In the genomic region with DNA sequence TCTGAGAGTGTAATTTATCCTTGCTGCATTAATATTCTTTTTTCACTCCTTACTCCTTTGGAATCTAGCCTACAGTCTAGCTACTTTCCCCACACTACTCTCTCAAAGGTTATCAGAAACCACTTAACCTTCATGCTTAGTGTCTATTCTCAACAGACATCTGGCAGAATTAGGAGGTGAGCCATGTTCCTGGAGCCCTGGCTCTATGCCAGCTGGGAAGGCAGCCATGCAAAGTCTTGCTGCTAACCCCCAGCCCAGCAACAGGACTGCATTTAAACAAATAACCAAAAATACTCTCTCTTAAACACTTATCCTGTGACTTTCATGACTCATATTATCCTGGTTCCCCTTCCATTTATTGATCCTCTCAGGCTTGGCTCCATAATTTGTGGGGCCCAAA, we compare ENCODE assay signal across 11 cellular contexts.
DNase-seq lines count a peak whose midpoint lies in the region; ATAC-seq and TF ChIP-seq lines count a peak whose summit lies in the region.
"Had no signal": no experiment of that assay in that cellular context is flagged by ENCODE, and none has a peak within 500 bp of the region (broad histone marks: within the 10 kb centered on the region; RNA-seq: fewer than 3 reads in every experiment).

No MANE protein-coding gene starts in this region.

- no peak overlapping the region for H2BK20ac ChIP-seq in IMR-90 (ENCODE audit: low read depth, low read length)

- H3K79me1 ChIP-seq in IMR-90 (ENCODE audit: low read depth in 1 of 2, low read length in 2 of 2), result no peaks in the 10 kb centered on the region

- no peak overlapping the region for H3K4me2 ChIP-seq in IMR-90 (ENCODE audit: low read depth, low read length)
- H3K4me2 ChIP-seq: BLaER1 had no signal

- H4K8ac ChIP-seq in IMR-90 (ENCODE audit: low read depth in 2 of 2, low read length in 2 of 2), result no peak overlapping the region

- dilution Hi-C loops in IMR-90 (cut with HindIII; ENCODE audit: low sequenced_read_pairs, unreplicated experiment), result no loop called here

- CTCF ChIA-PET in IMR-90 (lab: Yijun Ruan, JAX), result no interaction called here

- no peak overlapping the region for H3K56ac ChIP-seq in IMR-90 (ENCODE audit: extremely low read depth, insufficient read depth, low read length)

- H3K27me3 ChIP-seq in IMR-90 (ENCODE audit: control insufficient read depth, insufficient read depth, low read length), result no peaks in the 10 kb centered on the region
- H3K27me3 ChIP-seq in tibial nerve, result no peaks in the 10 kb centered on the region
- H3K27me3 ChIP-seq: BLaER1 had no signal

- H4K91ac ChIP-seq in IMR-90 (ENCODE audit: insufficient read depth, low read depth, low read length), result no peak overlapping the region

- no peak overlapping the region for H3K18ac ChIP-seq in IMR-90 (ENCODE audit: low read depth, low read length)

- no peaks in the 10 kb centered on the region for H4K20me1 ChIP-seq in IMR-90 (ENCODE audit: insufficient read depth, low read length)
- H4K20me1 ChIP-seq: BLaER1 had no signal

- TF ChIP-seq CTCF in IMR-90 (conservative IDR thresholded peaks at IDR 0.05; ENCODE audit: low read depth, low read length), result no peak
- TF ChIP-seq CTCF in tibial nerve (IDR thresholded peaks at IDR 0.05), result no peak

- no peak overlapping the region for H3K4ac ChIP-seq in IMR-90 (ENCODE audit: low read depth, low read length)

- H3K14ac ChIP-seq in IMR-90 (replicated peaks; ENCODE audit: low read depth, low read length), result no peak overlapping the region

- H3K4me3 ChIP-seq in IMR-90 (ENCODE audit: insufficient read depth, low read depth, low read length) (no peak overlapping the region), tibial nerve (no peak overlapping the region)
- H3K4me3 ChIP-seq: BLaER1 had no signal

- H2BK120ac ChIP-seq in IMR-90 (ENCODE audit: low read depth, low read length), result no peak overlapping the region

- no peak for TF ChIP-seq POLR2A in IMR-90 (IDR thresholded peaks at IDR 0.05; ENCODE audit: low read depth, low read length)
- TF ChIP-seq POLR2A in tibial nerve (IDR thresholded peaks at IDR 0.05), result no peak

- no peak for TF ChIP-seq EP300 in tibial nerve (IDR thresholded peaks at IDR 0.05)

- POLR2A ChIA-PET in IMR-90 (lab: Charles Lee; ENCODE audit: unreplicated experiment), result no interaction called here

- no peak overlapping the region for H2BK5ac ChIP-seq in IMR-90 (ENCODE audit: low read depth, low read length, poor library complexity, severe bottlenecking)

- H3K23ac ChIP-seq in IMR-90 (ENCODE audit: low read depth, low read length), result no peak overlapping the region

- H3K4me1 ChIP-seq in IMR-90 (ENCODE audit: control insufficient read depth, insufficient read depth, low read length) (no peaks in the 10 kb centered on the region), tibial nerve (no peaks in the 10 kb centered on the region)
- H3K4me1 ChIP-seq: BLaER1 had no signal

- no peak for ATAC-seq in IMR-90 (ENCODE audit: low read depth)

- H3K9me1 ChIP-seq in IMR-90 (ENCODE audit: insufficient read depth, low read length), result no peaks in the 10 kb centered on the region

- H3K27ac ChIP-seq in IMR-90 (ENCODE audit: insufficient read depth, low read length) (no peak overlapping the region), tibial nerve (no peak overlapping the region)
- H3K27ac ChIP-seq: BLaER1 had no signal

- H3K36me3 ChIP-seq in IMR-90 (ENCODE audit: control insufficient read depth, insufficient read depth, low read length) (no peaks in the 10 kb centered on the region), tibial nerve (no peaks in the 10 kb centered on the region)
- H3K36me3 ChIP-seq: BLaER1 had no signal

- no peak overlapping the region for H3K9ac ChIP-seq in IMR-90 (ENCODE audit: low read depth, low read length)
- H3K9ac ChIP-seq: BLaER1 had no signal

- intact Hi-C loops in IMR-90 (cut with micrococcal nuclease), result no loop called here

- H2AK5ac ChIP-seq in IMR-90 (ENCODE audit: low read depth, low read length), result no peak overlapping the region

- TF ChIP-seq RAD21 in IMR-90 (IDR thresholded peaks at IDR 0.05; ENCODE audit: low read length), result no peak

- peak; percentile 7 for DNase-seq in AG08396 (ENCODE audit: low spot score)
- DNase-seq in IMR-90, result peak; percentile 77
- DNase-seq in NCI-H82 treated with DMSO at 0.1 percent for 48 hours (lab: John Stamatoyannopoulos, UW; ENCODE audit: unreplicated experiment), result peak; percentile 69
- DNase-seq in fibroblast of the conjunctiva (ENCODE audit: low read depth), result peak; percentile 20
- DNase-seq in GF-D8 (lab: John Stamatoyannopoulos, UW), result no peak
- no peak for DNase-seq in tibial nerve (ENCODE audit: low spot score in 2 of 2)
- DNase-seq in activated gamma-delta T cell (lab: John Stamatoyannopoulos, UW), result no peak
- DNase-seq in activated CD4-positive, alpha-beta T cell treated with anti-CD3 and anti-CD28 coated beads for 48 hours, result no peak
- DNase-seq: islet precursor cell; stimulated activated CD4-positive, alpha-beta T cell treated with anti-CD3 and anti-CD28 coated beads, Interleukin-4, amount 100 ng/mL, for 1 hour had no signal

- H3K9me3 ChIP-seq in IMR-90 (ENCODE audit: control insufficient read depth, insufficient read depth, low read length) (no peaks in the 10 kb centered on the region), tibial nerve (peaks cover 0 to 3% (median 0%) of the 10 kb centered on the region in 4 donors)
- H3K9me3 ChIP-seq: BLaER1 had no signal

- H2AFZ ChIP-seq in IMR-90 (replicated peaks; ENCODE audit: low read length, poor library complexity), result no peak overlapping the region

- no peak overlapping the region for H4K5ac ChIP-seq in IMR-90 (ENCODE audit: low read depth, low read length)

- BruUV-seq in IMR-90 (replicated peaks; lab: Mats Ljungman, UMichigan), result no TSS peak

- no peak overlapping the region for H2BK15ac ChIP-seq in IMR-90 (ENCODE audit: low read depth, low read length)

- in situ Hi-C loops in IMR-90 (cut with MboI; ENCODE audit: low sequenced_read_pairs), result no loop called here

- no peak overlapping the region for H2AK9ac ChIP-seq in IMR-90 (replicated peaks; ENCODE audit: low read depth, low read length, poor library complexity)

TF ChIP-seq in IMR-90, 13 proteins besides CTCF, POLR2A, EP300 and RAD21:
- no peak for TF ChIP-seq SMC3 (IDR thresholded peaks at IDR 0.05; ENCODE audit: low read depth, low read length)
- TF ChIP-seq MXI1 (IDR thresholded peaks at IDR 0.05; ENCODE audit: borderline replicate concordance, low read depth, low read length), result no peak
- TF ChIP-seq MAFK (IDR thresholded peaks at IDR 0.05; ENCODE audit: low read depth, low read length), result no peak
- no peak for TF ChIP-seq MAZ (IDR thresholded peaks at IDR 0.05; ENCODE audit: borderline replicate concordance, low read depth, low read length)
- no peak for TF ChIP-seq BHLHE40 (IDR thresholded peaks at IDR 0.05; ENCODE audit: low read depth, low read length)
- no peak for TF ChIP-seq CHD1 (IDR thresholded peaks at IDR 0.05; ENCODE audit: low read depth, low read length)
- TF ChIP-seq RCOR1 (IDR thresholded peaks at IDR 0.05; ENCODE audit: insufficient replicate concordance, low read length), result no peak
- TF ChIP-seq NFE2L2 (IDR thresholded peaks at IDR 0.05; ENCODE audit: low read depth, low read length), result no peak
- TF ChIP-seq, protein P1, sequence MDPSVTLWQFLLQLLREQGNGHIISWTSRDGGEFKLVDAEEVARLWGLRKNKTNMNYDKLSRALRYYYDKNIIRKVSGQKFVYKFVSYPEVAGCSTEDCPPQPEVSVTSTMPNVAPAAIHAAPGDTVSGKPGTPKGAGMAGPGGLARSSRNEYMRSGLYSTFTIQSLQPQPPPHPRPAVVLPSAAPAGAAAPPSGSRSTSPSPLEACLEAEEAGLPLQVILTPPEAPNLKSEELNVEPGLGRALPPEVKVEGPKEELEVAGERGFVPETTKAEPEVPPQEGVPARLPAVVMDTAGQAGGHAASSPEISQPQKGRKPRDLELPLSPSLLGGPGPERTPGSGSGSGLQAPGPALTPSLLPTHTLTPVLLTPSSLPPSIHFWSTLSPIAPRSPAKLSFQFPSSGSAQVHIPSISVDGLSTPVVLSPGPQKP (IDR thresholded peaks at IDR 0.05; ENCODE audit: borderline replicate concordance, low read depth, low read length), result no peak
- TF ChIP-seq, protein P2, sequence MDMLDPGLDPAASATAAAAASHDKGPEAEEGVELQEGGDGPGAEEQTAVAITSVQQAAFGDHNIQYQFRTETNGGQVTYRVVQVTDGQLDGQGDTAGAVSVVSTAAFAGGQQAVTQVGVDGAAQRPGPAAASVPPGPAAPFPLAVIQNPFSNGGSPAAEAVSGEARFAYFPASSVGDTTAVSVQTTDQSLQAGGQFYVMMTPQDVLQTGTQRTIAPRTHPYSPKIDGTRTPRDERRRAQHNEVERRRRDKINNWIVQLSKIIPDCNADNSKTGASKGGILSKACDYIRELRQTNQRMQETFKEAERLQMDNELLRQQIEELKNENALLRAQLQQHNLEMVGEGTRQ (IDR thresholded peaks at IDR 0.05; ENCODE audit: low read depth, low read length), result no peak
- no peak for TF ChIP-seq RFX5 (IDR thresholded peaks at IDR 0.05; ENCODE audit: low read depth, low read length)

Comparison
In these comparisons a context has a peak if more than half of its experiments do, and no peak if none do; other contexts are left out.
1. DNase-seq: peak in AG08396 (single experiment), IMR-90 (single experiment), NCI-H82 treated with DMSO at 0.1 percent for 48 hours (single experiment) and fibroblast of the conjunctiva (single experiment); none in GF-D8 (single experiment), tibial nerve (0 of 2), activated gamma-delta T cell (single experiment) and activated CD4-positive, alpha-beta T cell treated with anti-CD3 and anti-CD28 coated beads for 48 hours (single experiment).